8 cellular contexts compared by ENCODE assay signal in the genomic region with DNA sequence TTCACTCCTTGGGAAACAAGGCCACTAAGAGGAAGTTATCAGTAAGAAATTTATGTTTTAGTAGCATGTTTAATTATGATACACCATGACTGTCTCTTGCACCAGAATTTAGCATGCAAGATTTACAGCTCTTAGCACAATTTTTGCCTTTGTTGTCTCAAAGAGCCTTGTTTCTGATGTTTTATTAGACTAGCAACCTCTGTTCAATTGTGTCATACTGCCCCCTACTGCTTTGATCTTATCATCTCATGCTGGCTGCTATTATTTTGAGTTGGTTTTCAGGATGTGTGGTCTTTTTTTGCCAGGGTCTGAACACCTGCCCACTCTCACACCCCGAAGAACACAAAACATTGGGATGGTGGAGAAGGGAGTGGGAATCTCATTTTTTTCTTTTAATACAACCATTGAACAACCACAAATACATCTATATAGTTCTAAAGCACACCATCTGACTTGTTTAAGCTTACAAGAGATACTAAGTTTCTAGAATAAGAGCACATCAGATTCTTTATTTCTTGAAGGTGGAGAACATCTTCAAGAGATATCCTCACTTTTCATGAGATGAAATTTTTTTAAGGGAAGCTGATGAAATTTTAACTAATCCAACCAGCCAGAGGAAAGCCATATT.
DNase-seq lines count a peak whose midpoint lies in the region; ATAC-seq and TF ChIP-seq lines count a peak whose summit lies in the region.

No MANE protein-coding gene starts in this region.

- TF ChIP-seq POLR2A in gastrocnemius medialis (IDR thresholded peaks at IDR 0.05), result no peak

- H3K9me3 ChIP-seq in A673 (ENCODE audit: low read depth, low read length, poor library complexity, severe bottlenecking) (no peaks in the 10 kb centered on the region), gastrocnemius medialis (no peaks in the 10 kb centered on the region)

- CTCF ChIA-PET in A673 (lab: Charles Lee), result interaction anchor here (0.7 to 0.8 kb wide), 3 partner anchors 452 to 1590 kb away, joined by 3 to 4 read pairs (median 4); no protein-coding TSS in a partner anchor
- CTCF ChIA-PET in GM10248 (lab: Yijun Ruan, JAX), result interaction anchor here (0.7 to 8.9 kb wide), 15 partner anchors 12 to 1755 kb away, joined by 3 to 71 read pairs (median 4); no protein-coding TSS in a partner anchor

- intact Hi-C loops in A673 (cut with micrococcal nuclease; ENCODE audit: unreplicated experiment) (loop anchor here (1.0 to 5.0 kb wide), 3 partner anchors 203 to 1724 kb away; no protein-coding TSS in a partner anchor), gastrocnemius medialis (cut with DNase I; ENCODE audit: low total_unique reads) (loop anchor here (1.0 to 5.0 kb wide), 2 partner anchors 74 to 462 kb away; no protein-coding TSS in a partner anchor)

- peak in 1 of 2 donors; percentile 51 for ATAC-seq in gastrocnemius medialis
- ATAC-seq in GM19467 (IDR thresholded peaks at IDR 0.05; ENCODE audit: unreplicated experiment), result no peak
- ATAC-seq in HG03571 (IDR thresholded peaks at IDR 0.05; ENCODE audit: unreplicated experiment), result no peak

- H3K27ac ChIP-seq in A673 (ENCODE audit: low read depth, low read length, poor library complexity, severe bottlenecking) (no peak overlapping the region), gastrocnemius medialis (no peak overlapping the region)

- H3K36me3 ChIP-seq in A673 (ENCODE audit: insufficient read depth, low read length, poor library complexity, severe bottlenecking) (no peaks in the 10 kb centered on the region), gastrocnemius medialis (no peaks in the 10 kb centered on the region)

- in situ Hi-C loops in gastrocnemius medialis (cut with MboI; ENCODE audit: low sequenced_read_pairs in 4 of 4), result loop anchor here in 3 of 4 donors (10.0 to 25.0 kb wide), 2 partner anchors 456 to 1714 kb away; no protein-coding TSS in a partner anchor

- no peak overlapping the region for H3K4me3 ChIP-seq in A673 (ENCODE audit: low read depth, low read length, poor library complexity, severe bottlenecking)
- no peak overlapping the region for H3K4me3 ChIP-seq in gastrocnemius medialis

- POLR2A ChIA-PET in A673 (lab: Charles Lee; ENCODE audit: low non-redundant PET), result no interaction called here
- POLR2A ChIA-PET in GM10248 (lab: Yijun Ruan, JAX), result no interaction called here

- TF ChIP-seq CTCF in A673 (conservative IDR thresholded peaks at IDR 0.05; ENCODE audit: low read depth, low read length), result peak; percentile 74
- TF ChIP-seq CTCF in GM10248 (IDR thresholded peaks at IDR 0.05; ENCODE audit: control extremely low read depth, extremely low read depth, low read depth, missing control alignments), result peak; percentile 59
- TF ChIP-seq CTCF in gastrocnemius medialis (IDR thresholded peaks at IDR 0.05 in 4 of 5, conservative IDR thresholded peaks at IDR 0.05 in 1 of 5), result peak in 4 of 5 experiments; percentile 28 to 63 (median 59)

- DNase-seq in A673 (ENCODE audit: low spot score) (peak; percentile 67), GM10248 (ENCODE audit: extremely low spot score) (peak; percentile 48), NCI-H128 (lab: John Stamatoyannopoulos, UW; ENCODE audit: unreplicated experiment) (peak; percentile 21), SW480 (ENCODE audit: low spot score) (peak; percentile 47), glomerular visceral epithelial cell (ENCODE audit: extremely low spot score) (peak; percentile 5), gastrocnemius medialis (no peak)

- no TSS peak for BruUV-seq in A673 (replicated peaks; lab: Mats Ljungman, UMichigan)

- H3K4me1 ChIP-seq in A673 (ENCODE audit: insufficient read depth, low read length, poor library complexity, severe bottlenecking) (no peaks in the 10 kb centered on the region), gastrocnemius medialis (peaks cover 0 to 9% of the 10 kb centered on the region in 2 donors)

- H3K27me3 ChIP-seq in A673 (replicated peaks; ENCODE audit: insufficient read depth, low read depth, low read length, poor library complexity), result no peaks in the 10 kb centered on the region
- no peaks in the 10 kb centered on the region for H3K27me3 ChIP-seq in gastrocnemius medialis

Comparison
In these comparisons a context has a peak if more than half of its experiments do, and no peak if none do; other contexts are left out.
1. DNase-seq: peak in A673 (single experiment), GM10248 (single experiment), NCI-H128 (single experiment), SW480 (single experiment) and glomerular visceral epithelial cell (single experiment); none in gastrocnemius medialis (0 of 2).
2. Peak in every context shown above with its lines, with median percentiles within 50 percentile points of each other: CTCF ChIP-seq.